Comparison of ENCODE assay signal across 26 cellular contexts in genomic region chr20:58130156-58130555, GRCh38.
A peak's percentile ranks its signal among the peaks of the same experiment; 100 is the strongest.
DNase-seq lines count a peak whose midpoint lies in the region; ATAC-seq, FAIRE-seq and TF ChIP-seq lines count a peak whose summit lies in the region.
"Had no signal": no experiment of that assay in that cellular context is flagged by ENCODE, and none has a peak within 500 bp of the region (broad histone marks: within the 10 kb centered on the region; RNA-seq: fewer than 3 reads in every experiment).

No MANE protein-coding gene starts in this region.

- H3K36me3 Mint-ChIP-seq in neural progenitor cell (no peaks in the 10 kb centered on the region), HFFc6 (ENCODE audit: low read depth) (no peaks in the 10 kb centered on the region)
- H3K36me3 Mint-ChIP-seq in naive thymus-derived CD8-positive, alpha-beta T cell, result peaks cover 0 to 16% (median 0%) of the 10 kb centered on the region in 3 donors

- H3K4me3 ChIP-seq in SJSA1, result no peak overlapping the region
- H3K4me3 ChIP-seq in H1 (ENCODE audit: extremely low read depth in 1 of 4, insufficient read depth in 2 of 4, low read depth in 3 of 4, low read length in 4 of 4), result no peak overlapping the region
- H3K4me3 ChIP-seq in neural progenitor cell, result no peak overlapping the region
- no peak overlapping the region for H3K4me3 ChIP-seq in aorta (ENCODE audit: low read length in 2 of 2)
- H3K4me3 ChIP-seq: breast epithelium, lung, right lobe of liver, upper lobe of right lung had no signal

- POLR2A ChIA-PET in H1 (lab: Charles Lee; ENCODE audit: partially characterized antibody), result interaction anchor here (0.8 kb wide), 1 partner anchor 17 kb away, joined by 3 read pairs; no protein-coding TSS in a partner anchor
- POLR2A ChIA-PET in naive thymus-derived CD8-positive, alpha-beta T cell (lab: Charles Lee), result no interaction called here

- no peak overlapping the region for H3K14ac ChIP-seq in H1 (ENCODE audit: insufficient read length)

- no peak overlapping the region for H4K5ac ChIP-seq in H1 (ENCODE audit: insufficient read length, low read depth, low read length)

- peaks cover 54% of the 10 kb centered on the region for H3K4me1 ChIP-seq in SJSA1 (replicated peaks)
- H3K4me1 ChIP-seq in H1 (replicated peaks in 1 of 4; ENCODE audit: control insufficient read depth in 3 of 4, insufficient read depth in 4 of 4, low read length in 3 of 4), result peaks cover 4 to 9% (median 5%) of the 10 kb centered on the region in 4 experiments; a peak in 4 of 7 replicates
- H3K4me1 ChIP-seq in neural progenitor cell, result peaks cover 22% of the 10 kb centered on the region
- peaks cover 2 to 10% of the 10 kb centered on the region in 2 donors for H3K4me1 ChIP-seq in aorta (ENCODE audit: control insufficient read depth in 1 of 2, insufficient read depth in 2 of 2, low read length in 2 of 2)
- H3K4me1 ChIP-seq: right lobe of liver, upper lobe of right lung had no signal

- no peak overlapping the region for H2AK5ac ChIP-seq in H1 (ENCODE audit: low read depth, low read length)

- 0 out of 2 replicates have a peak overlapping the region, but pooled peaks have one; percentile 92 for H3K27ac ChIP-seq in SJSA1
- H3K27ac ChIP-seq in H1 (ENCODE audit: low read depth, low read length), result no peak overlapping the region
- H3K27ac ChIP-seq in neural progenitor cell, result no peak overlapping the region
- peak overlapping the region; percentile 47 to 78 for H3K27ac ChIP-seq in aorta (ENCODE audit: low read depth in 1 of 2, low read length in 2 of 2)
- H3K27ac ChIP-seq: right lobe of liver, upper lobe of right lung had no signal

- H2BK15ac ChIP-seq in H1 (ENCODE audit: low read length), result no peak overlapping the region

- TF ChIP-seq POLR2A in H1 (IDR thresholded peaks at IDR 0.05; ENCODE audit: control extremely low read depth in 1 of 2, low read depth in 2 of 2, low read length in 2 of 2) (no peak), H54 (IDR thresholded peaks at IDR 0.05; ENCODE audit: low read depth, low read length) (no peak)

- H3K4me3 Mint-ChIP-seq in neural progenitor cell (no peak overlapping the region), HFFc6 (no peak overlapping the region)
- H3K4me3 Mint-ChIP-seq in naive thymus-derived CD8-positive, alpha-beta T cell, result no peak overlapping the region
- H3K4me3 Mint-ChIP-seq: activated naive CD8-positive, alpha-beta T cell treated with anti-CD3 and anti-CD28 coated beads, Interleukin-2, amount 50 U/mL, for 24 hours had no signal

- no peak overlapping the region for H3K56ac ChIP-seq in H1 (replicated peaks; ENCODE audit: insufficient read length, low read depth, low read length)

- H3K9me3 ChIP-seq in SJSA1 (replicated peaks) (peaks cover 7% of the 10 kb centered on the region; the same call in 1 of the 2 replicates), H1 (ENCODE audit: insufficient read depth in 2 of 2, low read depth in 1 of 2, low read length in 1 of 2) (no peaks in the 10 kb centered on the region), neural progenitor cell (ENCODE audit: low read depth) (no peaks in the 10 kb centered on the region), aorta (ENCODE audit: control insufficient read depth, low read length) (no peaks in the 10 kb centered on the region)
- H3K9me3 ChIP-seq: right lobe of liver, upper lobe of right lung had no signal

- CTCF ChIA-PET in H1 (lab: Charles Lee; ENCODE audit: partially characterized antibody), result interaction anchor here (0.8 to 4.3 kb wide), 11 partner anchors 9 to 603 kb away, joined by 3 to 16 read pairs (median 5); no protein-coding TSS in a partner anchor

- H3K9me3 Mint-ChIP-seq in neural progenitor cell, result peaks cover 8% of the 10 kb centered on the region
- no peaks in the 10 kb centered on the region; the same call in none of the 2 replicates for H3K9me3 Mint-ChIP-seq in HFFc6
- peaks cover 0 to 20% (median 7%) of the 10 kb centered on the region in 9 donors for H3K9me3 Mint-ChIP-seq in naive thymus-derived CD8-positive, alpha-beta T cell

- no peak for ATAC-seq in aorta (ENCODE audit: low FRiP score)
- ATAC-seq in naive thymus-derived CD8-positive, alpha-beta T cell, result no peak
- ATAC-seq: activated naive CD8-positive, alpha-beta T cell treated with anti-CD3 and anti-CD28 coated beads, Interleukin-2, amount 50 U/mL, for 24 hours; left cardiac atrium; upper lobe of right lung had no signal

- H3K36me3 ChIP-seq in SJSA1 (no peaks in the 10 kb centered on the region), H1 (ENCODE audit: control insufficient read depth in 2 of 4, insufficient read depth in 4 of 4, low read length in 3 of 4) (no peaks in the 10 kb centered on the region), neural progenitor cell (no peaks in the 10 kb centered on the region), aorta (ENCODE audit: control insufficient read depth in 1 of 2, insufficient read depth in 2 of 2, low read length in 1 of 2) (no peaks in the 10 kb centered on the region)
- H3K36me3 ChIP-seq: breast epithelium, right lobe of liver, upper lobe of right lung had no signal

- peaks cover 14% of the 10 kb centered on the region for H3F3A ChIP-seq in neural progenitor cell (ENCODE audit: low read depth)

- H3K27me3 ChIP-seq in SJSA1 (replicated peaks) (no peaks in the 10 kb centered on the region), H1 (replicated peaks in 1 of 4; ENCODE audit: control insufficient read depth in 3 of 4, extremely low read depth in 1 of 4, insufficient read depth in 3 of 4, low read length in 3 of 4) (no peaks in the 10 kb centered on the region; a peak in 1 of 7 replicates), neural progenitor cell (peaks cover 3% of the 10 kb centered on the region), aorta (ENCODE audit: control insufficient read depth in 1 of 2, insufficient read depth in 2 of 2, low read length in 1 of 2) (no peaks in the 10 kb centered on the region)
- H3K27me3 ChIP-seq: breast epithelium had no signal

- peak overlapping the region; percentile 85 for H2BK120ac ChIP-seq in H1 (replicated peaks; ENCODE audit: low read depth, low read length)

- H2BK5ac ChIP-seq in H1 (ENCODE audit: low read depth, low read length), result no peak overlapping the region

- no peak overlapping the region for H4K8ac ChIP-seq in H1 (ENCODE audit: extremely low read depth, insufficient read depth, low read length)

- no peak overlapping the region for H3K4ac ChIP-seq in H1 (replicated peaks; ENCODE audit: insufficient read length, low read depth, low read length)

- peak overlapping the region; percentile 48; the same call in 1 of the 2 replicates for H3K18ac ChIP-seq in H1 (ENCODE audit: extremely low read depth, low read length)

- H2AFZ ChIP-seq in H1 (ENCODE audit: low read length) (no peak overlapping the region), neural progenitor cell (replicated peaks) (no peak overlapping the region)

- no peak overlapping the region for H3K23ac ChIP-seq in H1 (ENCODE audit: insufficient read length)

- H3K23me2 ChIP-seq in H1 (ENCODE audit: low read depth, low read length), result no peaks in the 10 kb centered on the region

- no peak for DNase-seq in SJSA1 (ENCODE audit: low read depth in 1 of 2, low spot score in 2 of 2)
- no peak for DNase-seq in H1 (ENCODE audit: low read depth in 1 of 2, low spot score in 2 of 2)
- no peak for DNase-seq in neural progenitor cell (ENCODE audit: low spot score)
- peak in 1 of 2 donors; percentile 23 for DNase-seq in aorta
- DNase-seq in HFFc6, result no peak
- no peak for DNase-seq in naive thymus-derived CD8-positive, alpha-beta T cell
- DNase-seq in T-helper 1 cell, result no peak
- no peak for DNase-seq in H54 (ENCODE audit: insufficient read length, low spot score)
- DNase-seq: activated CD4-positive, alpha-beta T cell treated with anti-CD3 and anti-CD28 coated beads, Interleukin-2, amount 50 U/mL, for 48 hours; activated naive CD4-positive, alpha-beta T cell; activated naive CD8-positive, alpha-beta T cell treated with anti-CD3 and anti-CD28 coated beads, Interleukin-2, amount 50 U/mL, for 24 hours; C1 segment of cervical spinal cord; HCEC 1CT; Kasumi-1; left cardiac atrium; NCI-H1436; NCI-H2081; NCI-H226; right lobe of liver; stimulated activated CD4-positive, alpha-beta T cell treated with anti-CD3 and anti-CD28 coated beads, Interleukin-2, amount 100 ng/mL, for 48 hours had no signal

- H4K20me1 ChIP-seq in H1 (replicated peaks in 1 of 2; ENCODE audit: control insufficient read depth in 1 of 2, insufficient read depth in 2 of 2, low read length in 2 of 2) (no peaks in the 10 kb centered on the region), neural progenitor cell (ENCODE audit: low read depth) (no peaks in the 10 kb centered on the region)

- TF ChIP-seq CTCF in H1 (IDR thresholded peaks at IDR 0.05; ENCODE audit: control extremely low read depth in 1 of 3, insufficient read depth in 1 of 3, low read depth in 1 of 3, low read length in 3 of 3), result no peak
- TF ChIP-seq CTCF in neural progenitor cell (IDR thresholded peaks at IDR 0.05), result no peak
- no peak for TF ChIP-seq CTCF in HFFc6 (IDR thresholded peaks at IDR 0.05)

- H3K4me1 Mint-ChIP-seq in neural progenitor cell (peaks cover 63% of the 10 kb centered on the region), HFFc6 (ENCODE audit: low read depth) (peaks cover 40% of the 10 kb centered on the region)
- peaks cover 4 to 18% (median 14%) of the 10 kb centered on the region in 4 donors for H3K4me1 Mint-ChIP-seq in naive thymus-derived CD8-positive, alpha-beta T cell

- no peak for TF ChIP-seq RAD21 in H1 (IDR thresholded peaks at IDR 0.05 in 1 of 2, conservative IDR thresholded peaks at IDR 0.05 in 1 of 2; ENCODE audit: low read depth in 2 of 2, low read length in 2 of 2)

- no peak for TF ChIP-seq EP300 in H1 (IDR thresholded peaks at IDR 0.05; ENCODE audit: borderline replicate concordance in 1 of 2, low read depth in 2 of 2, low read length in 2 of 2)

- WGBS in H1 (ENCODE audit: extremely low coverage in 1 of 2, insufficient coverage in 1 of 2, insufficient read length in 1 of 2, insufficient replicate concordance in 2 of 2, low coverage in 1 of 2, low lambda C conversion rate in 2 of 2, missing lambda C conversion rate in 1 of 2), 2 experiments, result 93% methylated on average over 8 of the region's 8 CpGs; no CpG with 5 or more reads in 1 of the 2 experiments
- WGBS in aorta, 2 donors, result 81 to 84% methylated on average over 8 of the region's 8 CpGs

- H3K79me2 ChIP-seq in H1 (ENCODE audit: control insufficient read depth in 1 of 2, insufficient read depth in 2 of 2, low read length in 2 of 2) (no peaks in the 10 kb centered on the region), neural progenitor cell (ENCODE audit: low read depth) (no peaks in the 10 kb centered on the region)

- H3K79me1 ChIP-seq in H1 (ENCODE audit: low read depth, low read length), result no peaks in the 10 kb centered on the region

- H3K9ac ChIP-seq in H1 (replicated peaks in 1 of 4; ENCODE audit: extremely low read depth in 1 of 4, low read depth in 3 of 4, low read length in 3 of 4), result no peak overlapping the region
- H3K9ac ChIP-seq in neural progenitor cell, result no peak overlapping the region

- H4K91ac ChIP-seq in H1 (replicated peaks; ENCODE audit: insufficient read length, low read length), result no peak overlapping the region

- H3K27me3 Mint-ChIP-seq in neural progenitor cell (ENCODE audit: insufficient read depth, low read depth) (peaks cover 8% of the 10 kb centered on the region), HFFc6 (ENCODE audit: insufficient read depth) (peaks cover 41% of the 10 kb centered on the region)
- H3K27me3 Mint-ChIP-seq in naive thymus-derived CD8-positive, alpha-beta T cell, result peaks cover 35 to 87% (median 62%) of the 10 kb centered on the region in 5 donors

- peak overlapping the region in 1 of 2 experiments; percentile 35; a peak in 1 of 4 replicates for H3K4me2 ChIP-seq in H1 (ENCODE audit: insufficient read depth in 1 of 2, low read depth in 2 of 2, low read length in 2 of 2)
- peak overlapping the region; percentile 51 for H3K4me2 ChIP-seq in neural progenitor cell

- FAIRE-seq in H1 (lab: Jason Lieb, UNC), result no peak
- no peak for FAIRE-seq in H54 (lab: Jason Lieb, UNC)
- FAIRE-seq: GM12892, TTC549 had no signal

- intact Hi-C loops in aorta (cut with DNase I), result loop anchor here in 1 of 2 donors (5.0 kb wide), 1 partner anchor 47 kb away; no protein-coding TSS in a partner anchor

- H2BK12ac ChIP-seq in H1 (ENCODE audit: low read depth, low read length), result no peak overlapping the region

- H3K27ac Mint-ChIP-seq in neural progenitor cell, result peak overlapping the region; percentile 54
- no peak overlapping the region for H3K27ac Mint-ChIP-seq in HFFc6
- no peak overlapping the region for H3K27ac Mint-ChIP-seq in naive thymus-derived CD8-positive, alpha-beta T cell
- H3K27ac Mint-ChIP-seq: activated naive CD8-positive, alpha-beta T cell treated with anti-CD3 and anti-CD28 coated beads, Interleukin-2, amount 50 U/mL, for 24 hours; progenitor cell of endocrine pancreas had no signal

- H2BK20ac ChIP-seq in H1 (ENCODE audit: low read length), result no peak overlapping the region

Comparison
In these comparisons a context has a peak if more than half of its experiments do, and no peak if none do; other contexts are left out.
1. H3K27ac ChIP-seq: peak in SJSA1 (single experiment) and aorta (2 of 2); none in H1 (single experiment) and neural progenitor cell (single experiment).